28 cellular contexts compared by ENCODE assay signal in genomic region chr6:153135681-153136080, GRCh38. TPM values are rescaled to one million over a fixed set of nuclear protein-coding genes. Genes with fewer than 3 reads are reported as not detected.
"Had no signal": no experiment of that assay in that cellular context is flagged by ENCODE, and none has a peak within 500 bp of the region (broad histone marks: within the 10 kb centered on the region; RNA-seq: fewer than 3 reads in every experiment).

No MANE protein-coding gene starts in this region.

- H3K9me3 ChIP-seq: esophagus muscularis mucosa, left lung, psoas muscle, sigmoid colon, stomach, tibial artery had no signal

- DNase-seq: activated B cell treated with CpG ODN at 0.5 μM for 24 hours; activated CD4-positive, alpha-beta T cell treated with anti-CD3 and anti-CD28 coated beads, Interleukin-2, amount 50 U/mL, for 1 hour; activated CD8-positive, alpha-beta T cell treated with anti-CD3 and anti-CD28 coated beads for 36 hours; activated gamma-delta T cell treated with Interleukin-2 at 50 U/mL for 16 hours; activated naive CD4-positive, alpha-beta T cell treated with anti-CD3 and anti-CD28 coated beads, Interleukin-2, amount 50 U/mL, for 16 hours; activated T-cell treated with anti-CD3 and anti-CD28 coated beads, Interleukin-2, amount 50 U/mL, for 4 hours; amniotic stem cell; brain microvascular endothelial cell; central memory CD4-positive, alpha-beta T cell; left lung; naive B cell; occipital lobe; psoas muscle; sigmoid colon; small intestine; stimulated activated CD4-positive, alpha-beta T cell treated with anti-CD3 and anti-CD28 coated beads, Interleukin-4, amount 100 ng/mL, for 24 hours; stomach; SW 1271; T-helper 9 cell; tibial artery had no signal

- H3K4me3 ChIP-seq: esophagus muscularis mucosa, left lung, neural progenitor cell, psoas muscle, sigmoid colon, stomach, tibial artery had no signal

- H3K27ac Mint-ChIP-seq: activated B cell treated with CpG ODN at 0.5 μM for 24 hours; activated CD8-positive, alpha-beta T cell treated with anti-CD3 and anti-CD28 coated beads for 36 hours; activated T-helper 17 cell treated with anti-CD3 and anti-CD28 coated beads, Interleukin-2, amount 50 U/mL, for 72 hours; dendritic cell treated with granulocyte-macrophage colony-stimulating factor and Interleukin-4, amounts not matched to agents 40 ng/mL and 50 ng/mL, for 4 days; mesothelial cell of epicardium; naive B cell; neural progenitor cell; stimulated activated memory B cell treated with anti-CD40 and anti-IgM and Interleukin-4, amounts not matched to agents 10 μg/mL and 1 μg/mL and 100 μg/mL, for 72 hours; T-helper 1 cell treated with Interleukin-12 subunit alpha and Interleukin-12 subunit beta and Interleukin-4 antibody, amounts not matched to agents 30 μg/mL and 1 μg/mL, for 36 hours had no signal

- H3K4me1 Mint-ChIP-seq: activated T-helper 17 cell treated with anti-CD3 and anti-CD28 coated beads, Interleukin-2, amount 50 U/mL, for 72 hours had no signal

- H3K27ac ChIP-seq: brain microvascular endothelial cell, esophagus muscularis mucosa, left lung, neural progenitor cell, parathyroid adenoma, psoas muscle, sigmoid colon, stomach, tibial artery had no signal

- ATAC-seq: activated CD8-positive, alpha-beta T cell treated with anti-CD3 and anti-CD28 coated beads for 36 hours; activated T-cell treated with anti-CD3 and anti-CD28 coated beads, Interleukin-2, amount 50 U/mL, for 4 hours; activated T-helper 17 cell treated with anti-CD3 and anti-CD28 coated beads, Interleukin-2, amount 50 U/mL, for 72 hours; left lung; psoas muscle; stimulated activated memory B cell treated with anti-CD40 and anti-IgM and Interleukin-4, amounts not matched to agents 10 μg/mL and 1 μg/mL and 100 μg/mL, for 72 hours had no signal

- H3K36me3 ChIP-seq: brain microvascular endothelial cell, esophagus muscularis mucosa, left lung, neural progenitor cell, sigmoid colon, stomach, tibial artery had no signal

- H3K4me1 ChIP-seq: parathyroid adenoma, psoas muscle had no signal

- H3K36me3 Mint-ChIP-seq: mesothelial cell of epicardium; stimulated activated memory B cell treated with anti-CD40 and anti-IgM and Interleukin-4, amounts not matched to agents 10 μg/mL and 1 μg/mL and 100 μg/mL, for 72 hours had no signal

- H3K4me3 Mint-ChIP-seq: activated B cell treated with CpG ODN at 0.5 μM for 24 hours; activated CD8-positive, alpha-beta T cell treated with anti-CD3 and anti-CD28 coated beads for 36 hours; activated T-cell treated with anti-CD3 and anti-CD28 coated beads, Interleukin-2, amount 50 U/mL, for 4 hours; activated T-helper 17 cell treated with anti-CD3 and anti-CD28 coated beads, Interleukin-2, amount 50 U/mL, for 72 hours; dendritic cell treated with granulocyte-macrophage colony-stimulating factor and Interleukin-4, amounts not matched to agents 40 ng/mL and 50 ng/mL, for 4 days; mesothelial cell of epicardium; naive B cell; neural progenitor cell; stimulated activated memory B cell treated with anti-CD40 and anti-IgM and Interleukin-4, amounts not matched to agents 10 μg/mL and 1 μg/mL and 100 μg/mL, for 72 hours; T-helper 1 cell treated with Interleukin-12 subunit alpha and Interleukin-12 subunit beta and Interleukin-4 antibody, amounts not matched to agents 30 μg/mL and 1 μg/mL, for 36 hours had no signal

- H3K9me3 Mint-ChIP-seq: activated B cell treated with CpG ODN at 0.5 μM for 24 hours; activated T-cell treated with anti-CD3 and anti-CD28 coated beads, Interleukin-2, amount 50 U/mL, for 4 hours; activated T-helper 17 cell treated with anti-CD3 and anti-CD28 coated beads, Interleukin-2, amount 50 U/mL, for 72 hours; dendritic cell treated with granulocyte-macrophage colony-stimulating factor and Interleukin-4, amounts not matched to agents 40 ng/mL and 50 ng/mL, for 4 days; stimulated activated memory B cell treated with anti-CD40 and anti-IgM and Interleukin-4, amounts not matched to agents 10 μg/mL and 1 μg/mL and 100 μg/mL, for 72 hours; T-helper 1 cell treated with Interleukin-12 subunit alpha and Interleukin-12 subunit beta and Interleukin-4 antibody, amounts not matched to agents 30 μg/mL and 1 μg/mL, for 36 hours had no signal

- H3K27me3 ChIP-seq: brain microvascular endothelial cell, esophagus muscularis mucosa, tibial artery had no signal

RNA-seq across cellular contexts. Expression of gene RGS17, which starts 4.6 kb away (rescaled TPM):
- total RNA-seq: activated B cell treated with CpG ODN at 0.5 μM for 24 hours; activated CD8-positive, alpha-beta T cell treated with anti-CD3 and anti-CD28 coated beads for 36 hours; activated T-cell treated with anti-CD3 and anti-CD28 coated beads, Interleukin-2, amount 50 U/mL, for 4 hours had no signal
